Comparison of ENCODE assay signal across 8 cellular contexts in genomic region chr7:38630720-38631673, GRCh38. TPM values are rescaled to one million over a fixed set of nuclear protein-coding genes. Genes with fewer than 3 reads are reported as not detected.
DNase-seq lines count a peak whose midpoint lies in the region; ATAC-seq, FAIRE-seq and TF ChIP-seq lines count a peak whose summit lies in the region.

Gene AMPH, minus strand, starts transcription at chr7:38631373. Its CDS starts 22 bp downstream, at chr7:38631351.

- peak within 1 kb of the TSS; percentile 51; the same call in 1 of the 2 replicates for H3K9ac ChIP-seq in iPS-20b (ENCODE audit: low read depth, low read length)

- H3K4me3 ChIP-seq in bronchial epithelial cell (ENCODE audit: low read depth, low read length), result peak within 1 kb of the TSS; percentile 4
- peak within 1 kb of the TSS; percentile 72 for H3K4me3 ChIP-seq in iPS-20b (ENCODE audit: low read length)
- H3K4me3 ChIP-seq in sigmoid colon, result peak within 1 kb of the TSS; percentile 33 to 63 (median 53)

- no peak for FAIRE-seq in bronchial epithelial cell (lab: Jason Lieb, UNC)

- H3K27me3 ChIP-seq in bronchial epithelial cell (ENCODE audit: control insufficient read depth, insufficient read depth, low read length), result peaks cover 16% of the 10 kb centered on the region
- H3K27me3 ChIP-seq in iPS-20b (ENCODE audit: insufficient read depth, low read length), result peaks cover 46% of the 10 kb centered on the region
- peaks cover 0 to 21% (median 4%) of the 10 kb centered on the region in 3 donors for H3K27me3 ChIP-seq in sigmoid colon

- intact Hi-C loops in sigmoid colon (cut with DNase I), result no loop called here

- TF ChIP-seq CTCF in bronchial epithelial cell (IDR thresholded peaks at IDR 0.05; ENCODE audit: insufficient read depth, low read length, severe bottlenecking) (no peak), sigmoid colon (IDR thresholded peaks at IDR 0.05) (no peak)

- H3K27ac ChIP-seq in iPS-20b (ENCODE audit: low read length), result no peak within 1 kb of the TSS
- H3K27ac ChIP-seq in sigmoid colon, result peak within 1 kb of the TSS in 2 of 4 donors; percentile 28 to 31

- TF ChIP-seq POLR2A in sigmoid colon (IDR thresholded peaks at IDR 0.05), result no peak

- H3K9me3 ChIP-seq in iPS-20b (ENCODE audit: insufficient read depth, low read depth, low read length), result no peaks in the 10 kb centered on the region
- H3K9me3 ChIP-seq in sigmoid colon, result no peaks in the 10 kb centered on the region

- ATAC-seq in GM19351 (IDR thresholded peaks at IDR 0.05; ENCODE audit: unreplicated experiment), result no peak
- ATAC-seq in HG03571 (IDR thresholded peaks at IDR 0.05; ENCODE audit: unreplicated experiment), result no peak

- DNase-seq in H4 (ENCODE audit: low spot score) (peak; percentile 67), NCI-H748 treated with DMSO at 0.1 percent for 48 hours (lab: John Stamatoyannopoulos, UW) (peak; percentile 22), bronchial epithelial cell (ENCODE audit: low read depth) (no peak), sigmoid colon (peak; percentile 81), KG1 (lab: John Stamatoyannopoulos, UW) (no peak)

- no peaks in the 10 kb centered on the region; the same call in 1 of the 2 replicates for H3K4me1 ChIP-seq in iPS-20b (ENCODE audit: insufficient read depth, low read length)
- peaks cover 0 to 19% (median 5%) of the 10 kb centered on the region in 4 donors for H3K4me1 ChIP-seq in sigmoid colon

- 1 to 2% methylated on average over 105 of the region's 105 CpGs for WGBS in sigmoid colon, 2 donors

- no peak for TF ChIP-seq EP300 in sigmoid colon (IDR thresholded peaks at IDR 0.05)

- H3K36me3 ChIP-seq in bronchial epithelial cell (ENCODE audit: control insufficient read depth, insufficient read depth, low read length), result no peaks in the 10 kb centered on the region
- H3K36me3 ChIP-seq in iPS-20b (ENCODE audit: insufficient read depth, low read depth, low read length), result no peaks in the 10 kb centered on the region
- H3K36me3 ChIP-seq in sigmoid colon, result no peaks in the 10 kb centered on the region

RNA-seq across cellular contexts. Expression of gene AMPH, which starts in this region (rescaled TPM):
- 6.2 and 7.3 TPM in 2 replicates for total RNA-seq in H4 (2014; rRNA removed; shearing (Covaris generic))
- total RNA-seq in bronchial epithelial cell (not detected in 2 replicates), sigmoid colon (10 to 100 TPM in 2 of 4 donors, 1 to 10 TPM in 2; 2.5 to 37.9 (median 15.3) TPM)
- polyA plus RNA-seq in sigmoid colon, result 1 to 10 TPM in 2 of 3 donors, under 1 TPM in 1; 0.23 to 1.8 (median 1.0) TPM

Comparison
In these comparisons a context has a peak if more than half of its experiments do, and no peak if none do; other contexts are left out.
1. DNase-seq: peak in H4 (single experiment), NCI-H748 treated with DMSO at 0.1 percent for 48 hours (single experiment) and sigmoid colon (single experiment); none in bronchial epithelial cell (single experiment) and KG1 (single experiment).
2. H3K4me3 ChIP-seq: peak in every context shown above with its lines; median percentile 72 in iPS-20b; 53 in sigmoid colon; 4 in bronchial epithelial cell.